In the genomic region with DNA sequence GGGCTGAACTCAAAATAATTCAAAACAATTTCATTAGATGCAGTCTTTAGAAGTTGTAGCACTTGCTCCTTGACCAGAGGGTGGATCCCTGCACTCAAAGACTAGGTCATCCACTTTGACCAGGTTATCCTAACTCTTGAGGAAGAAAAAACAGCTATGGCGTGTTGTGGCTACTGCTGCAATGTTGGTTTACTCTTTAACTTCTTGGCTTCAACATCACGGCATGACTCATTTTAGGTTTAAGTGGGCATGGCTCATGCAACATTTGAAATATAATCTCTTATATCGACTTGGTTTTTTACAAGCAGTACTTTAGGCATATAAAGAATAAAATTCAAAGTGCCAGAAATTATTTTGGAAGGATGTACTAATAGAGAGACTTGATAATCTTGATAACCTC, we compare ENCODE assay signal across 1 cellular context.
TF ChIP-seq lines count a peak whose summit lies in the region.

No MANE protein-coding gene starts in this region.

TF ChIP-seq in HEK293, 187 proteins besides CTCF, POLR2A, EP300 and RAD21 (continued from another document and continues in another):
- TF ChIP-seq, protein P1, sequence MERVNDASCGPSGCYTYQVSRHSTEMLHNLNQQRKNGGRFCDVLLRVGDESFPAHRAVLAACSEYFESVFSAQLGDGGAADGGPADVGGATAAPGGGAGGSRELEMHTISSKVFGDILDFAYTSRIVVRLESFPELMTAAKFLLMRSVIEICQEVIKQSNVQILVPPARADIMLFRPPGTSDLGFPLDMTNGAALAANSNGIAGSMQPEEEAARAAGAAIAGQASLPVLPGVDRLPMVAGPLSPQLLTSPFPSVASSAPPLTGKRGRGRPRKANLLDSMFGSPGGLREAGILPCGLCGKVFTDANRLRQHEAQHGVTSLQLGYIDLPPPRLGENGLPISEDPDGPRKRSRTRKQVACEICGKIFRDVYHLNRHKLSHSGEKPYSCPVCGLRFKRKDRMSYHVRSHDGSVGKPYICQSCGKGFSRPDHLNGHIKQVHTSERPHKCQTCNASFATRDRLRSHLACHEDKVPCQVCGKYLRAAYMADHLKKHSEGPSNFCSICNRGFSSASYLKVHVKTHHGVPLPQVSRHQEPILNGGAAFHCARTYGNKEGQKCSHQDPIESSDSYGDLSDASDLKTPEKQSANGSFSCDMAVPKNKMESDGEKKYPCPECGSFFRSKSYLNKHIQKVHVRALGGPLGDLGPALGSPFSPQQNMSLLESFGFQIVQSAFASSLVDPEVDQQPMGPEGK (tag by site-specific recombination; IDR thresholded peaks at IDR 0.05) = peak; percentile 50
- TF ChIP-seq ZNF843 (tag by site-specific recombination; IDR thresholded peaks at IDR 0.05) (peak; percentile 95), HOXC10 (CRISPR knock-in tag; IDR thresholded peaks at IDR 0.05) (no peak), ZNF19 (tag by site-specific recombination; IDR thresholded peaks at IDR 0.05; ENCODE audit: low read depth) (no peak), ZNF658 (tag by site-specific recombination; IDR thresholded peaks at IDR 0.05) (no peak), IKZF3 (tag by site-specific recombination; IDR thresholded peaks at IDR 0.05) (peak; percentile 83), ZSCAN30 (tag by site-specific recombination; IDR thresholded peaks at IDR 0.05) (peak; percentile 64), ZBTB17 (tag by site-specific recombination; IDR thresholded peaks at IDR 0.05) (no peak), ZNF302 (tag by site-specific recombination; IDR thresholded peaks at IDR 0.05; ENCODE audit: low read depth) (no peak), TCF7L2 (IDR thresholded peaks at IDR 0.05; ENCODE audit: borderline replicate concordance, low read depth, low read length) (no peak), ZNF366 (tag by site-specific recombination; conservative IDR thresholded peaks at IDR 0.05) (peak; percentile 92), BCL11B (tag by site-specific recombination; IDR thresholded peaks at IDR 0.05; ENCODE audit: low read depth) (0 out of 2 replicates have a peak, but pooled peaks have one; percentile 66), KLF7 (tag by site-specific recombination; IDR thresholded peaks at IDR 0.05; ENCODE audit: borderline replicate concordance) (no peak), ZNF416 (tag by site-specific recombination; IDR thresholded peaks at IDR 0.05) (no peak), GLI4 (tag by site-specific recombination; IDR thresholded peaks at IDR 0.05) (no peak), ZNF335 (tag by site-specific recombination; conservative IDR thresholded peaks at IDR 0.05) (no peak), ZNF146 (tag by site-specific recombination; IDR thresholded peaks at IDR 0.05) (no peak), ZNF600 (tag by site-specific recombination; IDR thresholded peaks at IDR 0.05) (peak; percentile 51; the same call in 1 of the 2 replicates), ZNF664 (tag by site-specific recombination; IDR thresholded peaks at IDR 0.05) (no peak), ZNF654 (tag by site-specific recombination; IDR thresholded peaks at IDR 0.05; ENCODE audit: low read depth) (no peak; the same call in 1 of the 2 replicates), GLI2 (tag by site-specific recombination; IDR thresholded peaks at IDR 0.05; ENCODE audit: borderline replicate concordance, low read depth) (no peak), ZNF521 (tag by site-specific recombination; IDR thresholded peaks at IDR 0.05) (no peak), KLF9 (tag by site-specific recombination; IDR thresholded peaks at IDR 0.05; ENCODE audit: low read depth) (no peak), ZNF629 (tag by site-specific recombination; IDR thresholded peaks at IDR 0.05) (peak; percentile 85), ZNF394 (tag by site-specific recombination; IDR thresholded peaks at IDR 0.05; ENCODE audit: borderline replicate concordance) (no peak), ZNF404 (tag by site-specific recombination; IDR thresholded peaks at IDR 0.05) (no peak), ZNF621 (tag by site-specific recombination; IDR thresholded peaks at IDR 0.05) (no peak), ZNF114 (tag by site-specific recombination; IDR thresholded peaks at IDR 0.05) (no peak), ZNF132 (tag by site-specific recombination; IDR thresholded peaks at IDR 0.05; ENCODE audit: borderline replicate concordance) (no peak), GLIS2 (tag by site-specific recombination; IDR thresholded peaks at IDR 0.05) (no peak), GLIS1 (tag by site-specific recombination; IDR thresholded peaks at IDR 0.05) (no peak), ZNF529 (tag by site-specific recombination; IDR thresholded peaks at IDR 0.05; ENCODE audit: insufficient replicate concordance) (no peak), HOXA7 (CRISPR knock-in tag; IDR thresholded peaks at IDR 0.05; ENCODE audit: borderline replicate concordance) (no peak), ZNF274 (IDR thresholded peaks at IDR 0.05; ENCODE audit: low read length) (no peak), ZNF274 (tag by site-specific recombination; IDR thresholded peaks at IDR 0.05; ENCODE audit: borderline replicate concordance) (no peak), KLF10 (tag by site-specific recombination; IDR thresholded peaks at IDR 0.05) (peak; percentile 60), ZNF792 (tag by site-specific recombination; IDR thresholded peaks at IDR 0.05) (no peak)
- TF ChIP-seq, protein P2, sequence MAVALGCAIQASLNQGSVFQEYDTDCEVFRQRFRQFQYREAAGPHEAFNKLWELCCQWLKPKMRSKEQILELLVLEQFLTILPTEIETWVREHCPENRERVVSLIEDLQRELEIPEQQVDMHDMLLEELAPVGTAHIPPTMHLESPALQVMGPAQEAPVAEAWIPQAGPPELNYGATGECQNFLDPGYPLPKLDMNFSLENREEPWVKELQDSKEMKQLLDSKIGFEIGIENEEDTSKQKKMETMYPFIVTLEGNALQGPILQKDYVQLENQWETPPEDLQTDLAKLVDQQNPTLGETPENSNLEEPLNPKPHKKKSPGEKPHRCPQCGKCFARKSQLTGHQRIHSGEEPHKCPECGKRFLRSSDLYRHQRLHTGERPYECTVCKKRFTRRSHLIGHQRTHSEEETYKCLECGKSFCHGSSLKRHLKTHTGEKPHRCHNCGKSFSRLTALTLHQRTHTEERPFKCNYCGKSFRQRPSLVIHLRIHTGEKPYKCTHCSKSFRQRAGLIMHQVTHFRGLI (tag by site-specific recombination; IDR thresholded peaks at IDR 0.05) = no peak
- TF ChIP-seq, protein P3, sequence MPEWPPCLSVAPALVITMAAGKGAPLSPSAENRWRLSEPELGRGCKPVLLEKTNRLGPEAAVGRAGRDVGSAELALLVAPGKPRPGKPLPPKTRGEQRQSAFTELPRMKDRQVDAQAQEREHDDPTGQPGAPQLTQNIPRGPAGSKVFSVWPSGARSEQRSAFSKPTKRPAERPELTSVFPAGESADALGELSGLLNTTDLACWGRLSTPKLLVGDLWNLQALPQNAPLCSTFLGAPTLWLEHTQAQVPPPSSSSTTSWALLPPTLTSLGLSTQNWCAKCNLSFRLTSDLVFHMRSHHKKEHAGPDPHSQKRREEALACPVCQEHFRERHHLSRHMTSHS (tag by site-specific recombination; IDR thresholded peaks at IDR 0.05) = no peak
- TF ChIP-seq, protein P4, sequence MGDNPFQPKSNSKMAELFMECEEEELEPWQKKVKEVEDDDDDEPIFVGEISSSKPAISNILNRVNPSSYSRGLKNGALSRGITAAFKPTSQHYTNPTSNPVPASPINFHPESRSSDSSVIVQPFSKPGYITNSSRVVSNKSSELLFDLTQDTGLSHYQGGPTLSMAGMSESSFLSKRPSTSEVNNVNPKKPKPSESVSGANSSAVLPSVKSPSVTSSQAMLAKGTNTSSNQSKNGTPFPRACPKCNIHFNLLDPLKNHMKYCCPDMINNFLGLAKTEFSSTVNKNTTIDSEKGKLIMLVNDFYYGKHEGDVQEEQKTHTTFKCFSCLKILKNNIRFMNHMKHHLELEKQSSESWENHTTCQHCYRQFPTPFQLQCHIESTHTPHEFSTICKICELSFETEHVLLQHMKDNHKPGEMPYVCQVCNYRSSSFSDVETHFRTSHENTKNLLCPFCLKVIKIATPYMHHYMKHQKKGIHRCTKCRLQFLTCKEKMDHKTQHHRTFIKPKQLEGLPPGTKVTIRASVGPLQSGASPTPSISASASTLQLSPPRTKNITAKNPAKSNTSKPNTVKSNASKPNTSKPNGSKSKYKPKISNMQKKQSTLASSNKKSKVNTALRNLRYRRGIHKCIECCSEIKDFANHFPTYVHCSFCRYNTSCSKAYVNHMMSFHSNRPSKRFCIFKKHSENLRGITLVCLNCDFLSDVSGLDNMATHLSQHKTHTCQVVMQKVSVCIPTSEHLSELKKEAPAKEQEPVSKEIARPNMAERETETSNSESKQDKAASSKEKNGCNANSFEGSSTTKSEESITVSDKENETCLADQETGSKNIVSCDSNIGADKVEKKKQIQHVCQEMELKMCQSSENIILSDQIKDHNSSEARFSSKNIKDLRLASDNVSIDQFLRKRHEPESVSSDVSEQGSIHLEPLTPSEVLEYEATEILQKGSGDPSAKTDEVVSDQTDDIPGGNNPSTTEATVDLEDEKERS (tag by site-specific recombination; IDR thresholded peaks at IDR 0.05) = no peak
- TF ChIP-seq, protein P5, sequence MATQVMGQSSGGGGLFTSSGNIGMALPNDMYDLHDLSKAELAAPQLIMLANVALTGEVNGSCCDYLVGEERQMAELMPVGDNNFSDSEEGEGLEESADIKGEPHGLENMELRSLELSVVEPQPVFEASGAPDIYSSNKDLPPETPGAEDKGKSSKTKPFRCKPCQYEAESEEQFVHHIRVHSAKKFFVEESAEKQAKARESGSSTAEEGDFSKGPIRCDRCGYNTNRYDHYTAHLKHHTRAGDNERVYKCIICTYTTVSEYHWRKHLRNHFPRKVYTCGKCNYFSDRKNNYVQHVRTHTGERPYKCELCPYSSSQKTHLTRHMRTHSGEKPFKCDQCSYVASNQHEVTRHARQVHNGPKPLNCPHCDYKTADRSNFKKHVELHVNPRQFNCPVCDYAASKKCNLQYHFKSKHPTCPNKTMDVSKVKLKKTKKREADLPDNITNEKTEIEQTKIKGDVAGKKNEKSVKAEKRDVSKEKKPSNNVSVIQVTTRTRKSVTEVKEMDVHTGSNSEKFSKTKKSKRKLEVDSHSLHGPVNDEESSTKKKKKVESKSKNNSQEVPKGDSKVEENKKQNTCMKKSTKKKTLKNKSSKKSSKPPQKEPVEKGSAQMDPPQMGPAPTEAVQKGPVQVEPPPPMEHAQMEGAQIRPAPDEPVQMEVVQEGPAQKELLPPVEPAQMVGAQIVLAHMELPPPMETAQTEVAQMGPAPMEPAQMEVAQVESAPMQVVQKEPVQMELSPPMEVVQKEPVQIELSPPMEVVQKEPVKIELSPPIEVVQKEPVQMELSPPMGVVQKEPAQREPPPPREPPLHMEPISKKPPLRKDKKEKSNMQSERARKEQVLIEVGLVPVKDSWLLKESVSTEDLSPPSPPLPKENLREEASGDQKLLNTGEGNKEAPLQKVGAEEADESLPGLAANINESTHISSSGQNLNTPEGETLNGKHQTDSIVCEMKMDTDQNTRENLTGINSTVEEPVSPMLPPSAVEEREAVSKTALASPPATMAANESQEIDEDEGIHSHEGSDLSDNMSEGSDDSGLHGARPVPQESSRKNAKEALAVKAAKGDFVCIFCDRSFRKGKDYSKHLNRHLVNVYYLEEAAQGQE (tag by site-specific recombination; IDR thresholded peaks at IDR 0.05) = no peak
- TF ChIP-seq, protein P6, sequence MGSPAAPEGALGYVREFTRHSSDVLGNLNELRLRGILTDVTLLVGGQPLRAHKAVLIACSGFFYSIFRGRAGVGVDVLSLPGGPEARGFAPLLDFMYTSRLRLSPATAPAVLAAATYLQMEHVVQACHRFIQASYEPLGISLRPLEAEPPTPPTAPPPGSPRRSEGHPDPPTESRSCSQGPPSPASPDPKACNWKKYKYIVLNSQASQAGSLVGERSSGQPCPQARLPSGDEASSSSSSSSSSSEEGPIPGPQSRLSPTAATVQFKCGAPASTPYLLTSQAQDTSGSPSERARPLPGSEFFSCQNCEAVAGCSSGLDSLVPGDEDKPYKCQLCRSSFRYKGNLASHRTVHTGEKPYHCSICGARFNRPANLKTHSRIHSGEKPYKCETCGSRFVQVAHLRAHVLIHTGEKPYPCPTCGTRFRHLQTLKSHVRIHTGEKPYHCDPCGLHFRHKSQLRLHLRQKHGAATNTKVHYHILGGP (tag by site-specific recombination; IDR thresholded peaks at IDR 0.05) = no peak
- TF ChIP-seq, protein P7, sequence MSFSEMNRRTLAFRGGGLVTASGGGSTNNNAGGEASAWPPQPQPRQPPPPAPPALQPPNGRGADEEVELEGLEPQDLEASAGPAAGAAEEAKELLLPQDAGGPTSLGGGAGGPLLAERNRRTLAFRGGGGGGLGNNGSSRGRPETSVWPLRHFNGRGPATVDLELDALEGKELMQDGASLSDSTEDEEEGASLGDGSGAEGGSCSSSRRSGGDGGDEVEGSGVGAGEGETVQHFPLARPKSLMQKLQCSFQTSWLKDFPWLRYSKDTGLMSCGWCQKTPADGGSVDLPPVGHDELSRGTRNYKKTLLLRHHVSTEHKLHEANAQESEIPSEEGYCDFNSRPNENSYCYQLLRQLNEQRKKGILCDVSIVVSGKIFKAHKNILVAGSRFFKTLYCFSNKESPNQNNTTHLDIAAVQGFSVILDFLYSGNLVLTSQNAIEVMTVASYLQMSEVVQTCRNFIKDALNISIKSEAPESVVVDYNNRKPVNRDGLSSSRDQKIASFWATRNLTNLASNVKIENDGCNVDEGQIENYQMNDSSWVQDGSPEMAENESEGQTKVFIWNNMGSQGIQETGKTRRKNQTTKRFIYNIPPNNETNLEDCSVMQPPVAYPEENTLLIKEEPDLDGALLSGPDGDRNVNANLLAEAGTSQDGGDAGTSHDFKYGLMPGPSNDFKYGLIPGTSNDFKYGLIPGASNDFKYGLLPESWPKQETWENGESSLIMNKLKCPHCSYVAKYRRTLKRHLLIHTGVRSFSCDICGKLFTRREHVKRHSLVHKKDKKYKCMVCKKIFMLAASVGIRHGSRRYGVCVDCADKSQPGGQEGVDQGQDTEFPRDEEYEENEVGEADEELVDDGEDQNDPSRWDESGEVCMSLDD (tag by site-specific recombination; IDR thresholded peaks at IDR 0.05) = no peak
- TF ChIP-seq, protein P8, sequence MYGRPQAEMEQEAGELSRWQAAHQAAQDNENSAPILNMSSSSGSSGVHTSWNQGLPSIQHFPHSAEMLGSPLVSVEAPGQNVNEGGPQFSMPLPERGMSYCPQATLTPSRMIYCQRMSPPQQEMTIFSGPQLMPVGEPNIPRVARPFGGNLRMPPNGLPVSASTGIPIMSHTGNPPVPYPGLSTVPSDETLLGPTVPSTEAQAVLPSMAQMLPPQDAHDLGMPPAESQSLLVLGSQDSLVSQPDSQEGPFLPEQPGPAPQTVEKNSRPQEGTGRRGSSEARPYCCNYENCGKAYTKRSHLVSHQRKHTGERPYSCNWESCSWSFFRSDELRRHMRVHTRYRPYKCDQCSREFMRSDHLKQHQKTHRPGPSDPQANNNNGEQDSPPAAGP (tag by site-specific recombination; IDR thresholded peaks at IDR 0.05) = 0 out of 2 replicates have a peak, but pooled peaks have one; percentile 19
- TF ChIP-seq, protein P9, sequence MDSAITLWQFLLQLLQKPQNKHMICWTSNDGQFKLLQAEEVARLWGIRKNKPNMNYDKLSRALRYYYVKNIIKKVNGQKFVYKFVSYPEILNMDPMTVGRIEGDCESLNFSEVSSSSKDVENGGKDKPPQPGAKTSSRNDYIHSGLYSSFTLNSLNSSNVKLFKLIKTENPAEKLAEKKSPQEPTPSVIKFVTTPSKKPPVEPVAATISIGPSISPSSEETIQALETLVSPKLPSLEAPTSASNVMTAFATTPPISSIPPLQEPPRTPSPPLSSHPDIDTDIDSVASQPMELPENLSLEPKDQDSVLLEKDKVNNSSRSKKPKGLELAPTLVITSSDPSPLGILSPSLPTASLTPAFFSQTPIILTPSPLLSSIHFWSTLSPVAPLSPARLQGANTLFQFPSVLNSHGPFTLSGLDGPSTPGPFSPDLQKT (IDR thresholded peaks at IDR 0.05; ENCODE audit: borderline replicate concordance, low read depth, low read length) = no peak
